8 cellular contexts compared by ENCODE assay signal in genomic region chr2:34012728-34013302, GRCh38.
DNase-seq lines count a peak whose midpoint lies in the region; ATAC-seq, FAIRE-seq and TF ChIP-seq lines count a peak whose summit lies in the region.

No MANE protein-coding gene starts in this region.

- H4K20me1 ChIP-seq in DOHH2 (ENCODE audit: control insufficient read depth, insufficient read depth, low read depth, low read length) = no peaks in the 10 kb centered on the region

- H3F3A ChIP-seq in DOHH2 (ENCODE audit: control insufficient read depth, insufficient read depth) = no peaks in the 10 kb centered on the region

- H3K27ac ChIP-seq in DOHH2 (ENCODE audit: low read depth, low read length) (no peak overlapping the region), neuronal stem cell (replicated peaks; ENCODE audit: low read length) (no peak overlapping the region)

- H2BK5ac ChIP-seq in neuronal stem cell (ENCODE audit: low read length) = no peak overlapping the region

- no peak overlapping the region for H2BK15ac ChIP-seq in neuronal stem cell (ENCODE audit: low read length)

- TF ChIP-seq CTCF in DOHH2 (IDR thresholded peaks at IDR 0.05; ENCODE audit: low read depth, low read length, poor library complexity, severe bottlenecking) (peak; percentile 87), omental fat pad (IDR thresholded peaks at IDR 0.05) (no peak)

- H3K23ac ChIP-seq in neuronal stem cell (ENCODE audit: low read depth, low read length, poor library complexity) = no peak overlapping the region

- no peak overlapping the region for H2AK5ac ChIP-seq in neuronal stem cell (ENCODE audit: low read depth, low read length)

- no peak overlapping the region for H2BK120ac ChIP-seq in neuronal stem cell (ENCODE audit: low read depth, low read length)

- H3K4ac ChIP-seq in neuronal stem cell (ENCODE audit: low read length) = no peak overlapping the region

- H3K79me1 ChIP-seq in neuronal stem cell (ENCODE audit: low read depth, low read length) = no peaks in the 10 kb centered on the region

- no peaks in the 10 kb centered on the region for H3K4me1 ChIP-seq in DOHH2 (ENCODE audit: control insufficient read depth, low read length)
- H3K4me1 ChIP-seq in neuronal stem cell (ENCODE audit: control insufficient read depth in 2 of 2, insufficient read depth in 1 of 2, low read depth in 1 of 2, low read length in 2 of 2) = peaks cover 0 to 2% of the 10 kb centered on the region in 2 donors

- H3K18ac ChIP-seq in neuronal stem cell (ENCODE audit: low read length) = no peak overlapping the region

- H2BK12ac ChIP-seq in neuronal stem cell (ENCODE audit: low read length) = no peak overlapping the region

- no peaks in the 10 kb centered on the region for H3K9me2 ChIP-seq in DOHH2 (replicated peaks; ENCODE audit: control insufficient read depth, low read length)

- H3K4me2 ChIP-seq in DOHH2 (ENCODE audit: low read length) (no peak overlapping the region), neuronal stem cell (ENCODE audit: insufficient read depth, low read length, poor library complexity, severe bottlenecking) (no peak overlapping the region)

- no CpG with 5 or more reads among the region's 6 CpGs for WGBS in neuronal stem cell (ENCODE audit: extremely low coverage in 2 of 2, insufficient read length in 2 of 2, insufficient replicate concordance in 1 of 2), 2 donors

- no peak overlapping the region for H3K9ac ChIP-seq in neuronal stem cell (ENCODE audit: low read depth, low read length, poor library complexity)

- H3K9me3 ChIP-seq in DOHH2 (ENCODE audit: control insufficient read depth, insufficient read depth, low read length) (no peaks in the 10 kb centered on the region; the same call in 1 of the 2 replicates), neuronal stem cell (replicated peaks in 1 of 2; ENCODE audit: control insufficient read depth in 2 of 2, insufficient read depth in 1 of 2, low read depth in 1 of 2, low read length in 2 of 2) (no peaks in the 10 kb centered on the region)

- H3K4me3 ChIP-seq in DOHH2 (ENCODE audit: low read length) (no peak overlapping the region), neuronal stem cell (ENCODE audit: low read length in 2 of 2) (no peak overlapping the region)

- H3K36me3 ChIP-seq in DOHH2 (ENCODE audit: control insufficient read depth, low read length) = no peaks in the 10 kb centered on the region
- no peaks in the 10 kb centered on the region for H3K36me3 ChIP-seq in neuronal stem cell (replicated peaks in 1 of 2; ENCODE audit: control insufficient read depth in 2 of 2, insufficient read depth in 2 of 2, low read length in 2 of 2)

- no peaks in the 10 kb centered on the region for H3K79me2 ChIP-seq in DOHH2 (ENCODE audit: control insufficient read depth, low read length)

- ATAC-seq in GM19463 (IDR thresholded peaks at IDR 0.05; ENCODE audit: unreplicated experiment) = peak; percentile 87
- peak; percentile 75; the same call in 2 of the 3 replicates for ATAC-seq in SK-N-SH treated with all-trans-retinoic acid at 6 μM for 48 hours
- no peak for ATAC-seq in omental fat pad (ENCODE audit: low FRiP score)

- peak; percentile 48 for DNase-seq in HTR-8/SVneo (ENCODE audit: insufficient read length, low spot score)
- DNase-seq in fibroblast of peridontal ligament (ENCODE audit: extremely low read depth) = peak; percentile 48
- DNase-seq in neuronal stem cell (ENCODE audit: low spot score) = peak; percentile 68
- DNase-seq in omental fat pad (ENCODE audit: low spot score) = no peak
- no peak for DNase-seq in DMS153 treated with DMSO at 0.1 percent for 48 hours (lab: John Stamatoyannopoulos, UW; ENCODE audit: unreplicated experiment)

- H3K27me3 ChIP-seq in DOHH2 (ENCODE audit: control insufficient read depth, low read length) (no peaks in the 10 kb centered on the region), neuronal stem cell (ENCODE audit: control insufficient read depth in 3 of 3, insufficient read depth in 3 of 3, low read depth in 1 of 3, low read length in 3 of 3) (no peaks in the 10 kb centered on the region)

- H4K91ac ChIP-seq in neuronal stem cell (ENCODE audit: low read depth, low read length, poor library complexity) = no peak overlapping the region

- FAIRE-seq in HTR-8/SVneo (lab: Jason Lieb, UNC) = peak; percentile 36

- no peak overlapping the region for H4K8ac ChIP-seq in neuronal stem cell (ENCODE audit: low read depth, low read length)

- no peak overlapping the region for H2AFZ ChIP-seq in neuronal stem cell (ENCODE audit: low read length)

- no peak overlapping the region for H3K14ac ChIP-seq in neuronal stem cell (ENCODE audit: low read length)

TF ChIP-seq in SK-N-SH treated with all-trans-retinoic acid at 6 μM for 48 hours, 23 proteins besides CTCF, POLR2A, EP300 and RAD21:
- TF ChIP-seq PATZ1 (CRISPR knock-in tag; IDR thresholded peaks at IDR 0.05; ENCODE audit: borderline replicate concordance) = no peak
- no peak for TF ChIP-seq CREB5 (CRISPR knock-in tag; IDR thresholded peaks at IDR 0.05; ENCODE audit: low read depth)
- no peak for TF ChIP-seq ISL1 (CRISPR knock-in tag; IDR thresholded peaks at IDR 0.05)
- no peak for TF ChIP-seq POU6F1 (CRISPR knock-in tag; IDR thresholded peaks at IDR 0.05; ENCODE audit: borderline replicate concordance, low read depth)
- TF ChIP-seq CSRNP3 (CRISPR knock-in tag; IDR thresholded peaks at IDR 0.05) = no peak
- TF ChIP-seq BACH2 (CRISPR knock-in tag; IDR thresholded peaks at IDR 0.05; ENCODE audit: borderline replicate concordance) = no peak
- no peak for TF ChIP-seq RARB (CRISPR knock-in tag; IDR thresholded peaks at IDR 0.05)
- no peak for TF ChIP-seq ZNF70 (CRISPR knock-in tag; IDR thresholded peaks at IDR 0.05)
TF ChIP-seq in SK-N-SH treated with all-trans-retinoic acid at 6 μM for 48 hours: peak in this region for 0.

Comparison
In these comparisons a context has a peak if more than half of its experiments do, and no peak if none do; other contexts are left out.
1. DNase-seq: peak in HTR-8/SVneo (single experiment), fibroblast of peridontal ligament (single experiment) and neuronal stem cell (single experiment); none in omental fat pad (single experiment) and DMS153 treated with DMSO at 0.1 percent for 48 hours (single experiment).